ENCODE assay signal across 8 cellular contexts in the genomic region with DNA sequence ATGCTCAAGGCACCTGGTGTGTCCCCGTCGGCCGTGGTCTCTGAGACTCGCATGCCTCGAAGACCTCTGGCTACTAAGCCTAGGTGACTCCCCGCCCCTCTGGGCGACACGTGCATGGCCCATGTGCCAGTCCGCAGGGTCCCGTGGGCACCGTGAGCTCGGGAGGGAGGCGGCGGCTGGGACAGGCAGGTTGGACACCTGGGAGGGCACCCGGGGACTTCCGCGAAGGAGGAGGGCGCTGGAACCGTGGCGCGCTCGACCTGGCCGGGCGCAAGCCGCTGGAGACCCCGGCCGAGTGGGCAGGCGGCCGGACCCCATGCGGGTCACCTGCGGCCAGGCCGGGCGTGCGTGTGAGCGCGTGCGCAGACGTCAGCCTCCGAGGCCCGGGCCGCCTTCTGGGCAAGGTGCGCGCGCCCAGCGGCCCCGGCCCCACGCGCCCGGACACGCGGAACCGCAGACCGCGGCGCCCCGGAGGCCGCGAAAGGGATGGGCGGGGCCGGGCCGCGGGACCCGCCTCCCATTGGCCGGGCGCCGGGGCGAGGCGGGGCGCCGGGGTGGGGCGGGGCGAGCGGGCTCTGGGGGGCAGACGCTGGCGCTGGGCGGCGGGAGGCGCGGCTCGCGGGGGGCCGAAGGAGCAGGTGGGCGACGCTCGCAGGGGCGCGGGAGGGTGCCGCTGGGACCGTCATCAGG. TPM values are rescaled to one million over a fixed set of nuclear protein-coding genes. Genes with fewer than 3 reads are reported as not detected.
DNase-seq lines count a peak whose midpoint lies in the region; ATAC-seq, FAIRE-seq and TF ChIP-seq lines count a peak whose summit lies in the region.

No MANE protein-coding gene starts in this region.

- H3K27ac ChIP-seq in KMS-11 (no peak overlapping the region), duodenal mucosa (ENCODE audit: low read depth, low read length) (no peak overlapping the region), lung (ENCODE audit: low read depth in 1 of 2, low read length in 1 of 2) (no peak overlapping the region)

- H3K36me3 ChIP-seq in KMS-11 (ENCODE audit: insufficient read depth) (no peaks in the 10 kb centered on the region), duodenal mucosa (ENCODE audit: control insufficient read depth in 1 of 2, insufficient read depth in 2 of 2, low read length in 2 of 2) (no peaks in the 10 kb centered on the region), lung (ENCODE audit: control insufficient read depth in 2 of 2, insufficient read depth in 2 of 2, low read length in 2 of 2) (no peaks in the 10 kb centered on the region)

- TF ChIP-seq POLR2A in GM12892 (IDR thresholded peaks at IDR 0.05; ENCODE audit: low read depth, low read length), result no peak

- H3K9me3 ChIP-seq in duodenal mucosa (ENCODE audit: control insufficient read depth in 1 of 2, low read length in 2 of 2), result no peaks in the 10 kb centered on the region
- H3K9me3 ChIP-seq in lung (ENCODE audit: control insufficient read depth in 2 of 2, insufficient read depth in 1 of 2, low read length in 1 of 2), result no peaks in the 10 kb centered on the region

- H3K4me1 ChIP-seq in KMS-11 (ENCODE audit: low read depth, poor library complexity, severe bottlenecking) (peaks cover 14% of the 10 kb centered on the region), duodenal mucosa (ENCODE audit: control insufficient read depth in 1 of 2, insufficient read depth in 2 of 2, low read length in 2 of 2) (peaks cover 15 to 17% of the 10 kb centered on the region in 2 donors), lung (ENCODE audit: control insufficient read depth in 2 of 2, insufficient read depth in 2 of 2, low read length in 2 of 2) (peaks cover 0 to 19% of the 10 kb centered on the region in 2 donors)

- FAIRE-seq in GM12892 (lab: Jason Lieb, UNC), result no peak

- peak overlapping the region; percentile 93 for H2AFZ ChIP-seq in KMS-11 (ENCODE audit: low read depth)

- no peaks in the 10 kb centered on the region for H4K20me1 ChIP-seq in KMS-11 (ENCODE audit: insufficient read depth)

- 2 to 3% methylated on average over 39 to 89 of the region's 89 CpGs for WGBS in lung, 2 donors

- TF ChIP-seq CTCF in KMS-11 (conservative IDR thresholded peaks at IDR 0.05; ENCODE audit: low read depth, low read length) (no peak), lung (IDR thresholded peaks at IDR 0.05; ENCODE audit: control extremely low read depth, extremely low read depth) (no peak)

- H3K27me3 ChIP-seq in KMS-11 (ENCODE audit: insufficient read depth, low read depth), result peaks cover 34% of the 10 kb centered on the region
- H3K27me3 ChIP-seq in duodenal mucosa (ENCODE audit: control insufficient read depth in 1 of 2, insufficient read depth in 2 of 2, low read length in 2 of 2), result peaks cover 20 to 24% of the 10 kb centered on the region in 2 donors
- no peaks in the 10 kb centered on the region for H3K27me3 ChIP-seq in lung (ENCODE audit: control insufficient read depth, insufficient read depth)

- DNase-seq in GM12892 (ENCODE audit: insufficient read length), result peak; percentile 85
- peak; percentile 48 to 49 for DNase-seq in activated CD4-positive, alpha-beta T cell treated with anti-CD3 and anti-CD28 coated beads, Interleukin-2, amount 50 U/mL, for 4 hours
- DNase-seq in lung (ENCODE audit: low spot score), result no peak
- peak; percentile 9 to 66 (median 22) for DNase-seq in stimulated activated CD4-positive, alpha-beta T cell treated with anti-CD3 and anti-CD28 coated beads, TNF-alpha, amount 100 ng/mL, for 1 hour (ENCODE audit: low read depth in 3 of 3, low spot score in 1 of 3)

- ATAC-seq in lung (ENCODE audit: insufficient read depth, low FRiP score), result peak; percentile 80
- no peak for ATAC-seq in GM19395 (IDR thresholded peaks at IDR 0.05; ENCODE audit: unreplicated experiment)
- no peak for ATAC-seq in HG03520 (IDR thresholded peaks at IDR 0.05; ENCODE audit: unreplicated experiment)

- H3K9ac ChIP-seq in KMS-11 (peak overlapping the region; percentile 77; the same call in 1 of the 2 replicates), duodenal mucosa (ENCODE audit: low read depth in 1 of 2, low read length in 2 of 2) (peak overlapping the region in 1 of 2 donors; percentile 38)

- no peak overlapping the region for H3K4me3 ChIP-seq in KMS-11 (IDR thresholded peaks at IDR 0.05; ENCODE audit: insufficient read depth, low read depth, low read length)
- H3K4me3 ChIP-seq in duodenal mucosa (ENCODE audit: low read depth in 1 of 2, low read length in 2 of 2), result peak overlapping the region; percentile 69 to 74
- peak overlapping the region; percentile 25 for H3K4me3 ChIP-seq in lung

- H3K79me2 ChIP-seq in KMS-11 (ENCODE audit: insufficient read depth, low read depth), result no peaks in the 10 kb centered on the region

- H3K4me2 ChIP-seq in KMS-11, result peak overlapping the region; percentile 74; the same call in 1 of the 2 replicates

RNA-seq across cellular contexts. Expression of gene RASD2, which starts 0.6 kb away (rescaled TPM):
- polyA plus RNA-seq in GM12892 (2012; ENCODE audit: missing spikeins), result not detected
- total RNA-seq in lung, result 1 to 10 TPM in 1 of 2 donors, under 1 TPM in 1; 0.14 to 1.1 TPM
- polyA plus RNA-seq in lung, result under 1 TPM; 0.40 to 0.47 TPM
